Comparison of ENCODE assay signal across 10 cellular contexts in genomic region chr10:95247200-95247880, GRCh38. TPM values are rescaled to one million over a fixed set of nuclear protein-coding genes. Genes with fewer than 3 reads are reported as not detected.
A peak's percentile ranks its signal among the peaks of the same experiment; 100 is the strongest.
DNase-seq lines count a peak whose midpoint lies in the region; ATAC-seq, FAIRE-seq and TF ChIP-seq lines count a peak whose summit lies in the region.
"Had no signal": no experiment of that assay in that cellular context is flagged by ENCODE, and none has a peak within 500 bp of the region (broad histone marks: within the 10 kb centered on the region; RNA-seq: fewer than 3 reads in every experiment).

No MANE protein-coding gene starts in this region.

- intact Hi-C loops in activated T-helper 1 cell treated with anti-CD3 and anti-CD28 coated beads, Interleukin-12 subunit alpha, Interleukin-12 subunit beta, Interleukin-2, Interleukin-4 antibody, amounts not matched to agents 30 ng/mL and 10 ng/mL and 1 ng/mL, durations not matched to agents 14 hours and 24 hours and 36 hours (cut with micrococcal nuclease), result loop anchor here (5.0 to 10.0 kb wide), 4 partner anchors 45 to 355 kb away; partner anchors contain the start of genes PDLIM1 and SORBS1

- H3K27me3 Mint-ChIP-seq in activated T-helper 1 cell treated with anti-CD3 and anti-CD28 coated beads, Interleukin-12 subunit alpha, Interleukin-12 subunit beta, Interleukin-2, Interleukin-4 antibody, amounts not matched to agents 30 ng/mL and 10 ng/mL and 1 ng/mL, durations not matched to agents 14 hours and 24 hours and 36 hours (ENCODE audit: insufficient read depth), result no peaks in the 10 kb centered on the region
- no peaks in the 10 kb centered on the region for H3K27me3 Mint-ChIP-seq in stimulated activated naive B cell treated with anti-CD40 and anti-IgM and Interleukin-4, amounts not matched to agents 10 μg/mL and 1 μg/mL and 100 μg/mL, for 72 hours
- H3K27me3 Mint-ChIP-seq: stimulated activated naive CD8-positive, alpha-beta T cell treated with anti-CD3 and anti-CD28 coated beads, Interleukin-15, Interleukin-2, amounts not matched to agents 100 ng/mL and 50 ng/mL, for 24 hours had no signal

- H3K27ac Mint-ChIP-seq in activated T-helper 1 cell treated with anti-CD3 and anti-CD28 coated beads, Interleukin-12 subunit alpha, Interleukin-12 subunit beta, Interleukin-2, Interleukin-4 antibody, amounts not matched to agents 30 ng/mL and 10 ng/mL and 1 ng/mL, durations not matched to agents 14 hours and 24 hours and 36 hours, result peak overlapping the region; percentile 52
- peak overlapping the region; percentile 63 for H3K27ac Mint-ChIP-seq in stimulated activated naive B cell treated with anti-CD40 and anti-IgM and Interleukin-4, amounts not matched to agents 10 μg/mL and 1 μg/mL and 100 μg/mL, for 72 hours
- H3K27ac Mint-ChIP-seq: stimulated activated naive CD8-positive, alpha-beta T cell treated with anti-CD3 and anti-CD28 coated beads, Interleukin-15, Interleukin-2, amounts not matched to agents 100 ng/mL and 50 ng/mL, for 24 hours had no signal

- H3K79me2 ChIP-seq in hepatocyte, result peaks cover 21% of the 10 kb centered on the region

- no peaks in the 10 kb centered on the region for H4K20me1 ChIP-seq in hepatocyte (ENCODE audit: insufficient read depth, poor library complexity, severe bottlenecking)

- WGBS in hepatocyte (ENCODE audit: low lambda C conversion rate, missing lambda C conversion rate), result 60% methylated on average over 6 of the region's 6 CpGs

- H3K9me2 ChIP-seq in hepatocyte (replicated peaks; ENCODE audit: insufficient read depth), result no peaks in the 10 kb centered on the region

- H3K4me3 Mint-ChIP-seq in activated T-helper 1 cell treated with anti-CD3 and anti-CD28 coated beads, Interleukin-12 subunit alpha, Interleukin-12 subunit beta, Interleukin-2, Interleukin-4 antibody, amounts not matched to agents 30 ng/mL and 10 ng/mL and 1 ng/mL, durations not matched to agents 14 hours and 24 hours and 36 hours, result no peak overlapping the region
- no peak overlapping the region for H3K4me3 Mint-ChIP-seq in stimulated activated naive B cell treated with anti-CD40 and anti-IgM and Interleukin-4, amounts not matched to agents 10 μg/mL and 1 μg/mL and 100 μg/mL, for 72 hours
- H3K4me3 Mint-ChIP-seq: stimulated activated naive CD8-positive, alpha-beta T cell treated with anti-CD3 and anti-CD28 coated beads, Interleukin-15, Interleukin-2, amounts not matched to agents 100 ng/mL and 50 ng/mL, for 24 hours had no signal

- peaks cover 2% of the 10 kb centered on the region for H3K36me3 Mint-ChIP-seq in activated T-helper 1 cell treated with anti-CD3 and anti-CD28 coated beads, Interleukin-12 subunit alpha, Interleukin-12 subunit beta, Interleukin-2, Interleukin-4 antibody, amounts not matched to agents 30 ng/mL and 10 ng/mL and 1 ng/mL, durations not matched to agents 14 hours and 24 hours and 36 hours (ENCODE audit: low read depth)
- peaks cover 20 to 24% of the 10 kb centered on the region in 2 donors for H3K36me3 Mint-ChIP-seq in stimulated activated naive B cell treated with anti-CD40 and anti-IgM and Interleukin-4, amounts not matched to agents 10 μg/mL and 1 μg/mL and 100 μg/mL, for 72 hours

- H3K9me3 Mint-ChIP-seq in activated T-helper 1 cell treated with anti-CD3 and anti-CD28 coated beads, Interleukin-12 subunit alpha, Interleukin-12 subunit beta, Interleukin-2, Interleukin-4 antibody, amounts not matched to agents 30 ng/mL and 10 ng/mL and 1 ng/mL, durations not matched to agents 14 hours and 24 hours and 36 hours, result no peaks in the 10 kb centered on the region
- H3K9me3 Mint-ChIP-seq in stimulated activated naive B cell treated with anti-CD40 and anti-IgM and Interleukin-4, amounts not matched to agents 10 μg/mL and 1 μg/mL and 100 μg/mL, for 72 hours, result no peaks in the 10 kb centered on the region
- H3K9me3 Mint-ChIP-seq: stimulated activated naive CD8-positive, alpha-beta T cell treated with anti-CD3 and anti-CD28 coated beads, Interleukin-15, Interleukin-2, amounts not matched to agents 100 ng/mL and 50 ng/mL, for 24 hours had no signal

- H3K9me3 ChIP-seq in hepatocyte (ENCODE audit: low read depth), result no peaks in the 10 kb centered on the region

- H3K4me3 ChIP-seq in hepatocyte, result no peak overlapping the region

- no peak overlapping the region for H2AFZ ChIP-seq in hepatocyte

- no peak for TF ChIP-seq CTCF in hepatocyte (IDR thresholded peaks at IDR 0.05; ENCODE audit: poor library complexity)

- H3K4me1 ChIP-seq in hepatocyte (ENCODE audit: insufficient read depth), result peaks cover 14% of the 10 kb centered on the region

- H3K27me3 ChIP-seq in hepatocyte, result no peaks in the 10 kb centered on the region

- peak overlapping the region; percentile 50 for H3K27ac ChIP-seq in hepatocyte

- DNase-seq in H54 (ENCODE audit: insufficient read length, low spot score) (peak; percentile 51), hepatocyte (ENCODE audit: low spot score) (no peak), NCI-H187 treated with DMSO at 0.1 percent for 48 hours (lab: John Stamatoyannopoulos, UW) (no peak), NCI-H2081 (lab: John Stamatoyannopoulos, UW) (no peak), mesenteric fat pad (ENCODE audit: low spot score) (no peak)
- no peak for DNase-seq in activated T-helper 1 cell treated with anti-CD3 and anti-CD28 coated beads, Interleukin-12 subunit alpha, Interleukin-12 subunit beta, Interleukin-2, Interleukin-4 antibody, amounts not matched to agents 30 ng/mL and 10 ng/mL and 1 ng/mL, durations not matched to agents 14 hours and 24 hours and 36 hours (ENCODE audit: low spot score)
- DNase-seq in stimulated activated naive B cell treated with anti-CD40 and anti-IgM and Interleukin-4, amounts not matched to agents 10 μg/mL and 1 μg/mL and 100 μg/mL, for 72 hours, result no peak
- no peak for DNase-seq in activated CD8-positive, alpha-beta memory T cell treated with anti-CD3 and anti-CD28 coated beads, Interleukin-2, amount 50 U/mL, for 48 hours

- H3K4me2 ChIP-seq in hepatocyte, result no peak overlapping the region

- no peak for ATAC-seq in stimulated activated naive B cell treated with anti-CD40 and anti-IgM and Interleukin-4, amounts not matched to agents 10 μg/mL and 1 μg/mL and 100 μg/mL, for 72 hours (replicated peaks)

- no peaks in the 10 kb centered on the region for H3K36me3 ChIP-seq in hepatocyte (replicated peaks; ENCODE audit: insufficient read depth, low read depth)

- no peak for TF ChIP-seq POLR2A in H54 (IDR thresholded peaks at IDR 0.05; ENCODE audit: low read depth, low read length)

- peak; percentile 83 for FAIRE-seq in H54 (lab: Jason Lieb, UNC)

- H3K4me1 Mint-ChIP-seq in activated T-helper 1 cell treated with anti-CD3 and anti-CD28 coated beads, Interleukin-12 subunit alpha, Interleukin-12 subunit beta, Interleukin-2, Interleukin-4 antibody, amounts not matched to agents 30 ng/mL and 10 ng/mL and 1 ng/mL, durations not matched to agents 14 hours and 24 hours and 36 hours (ENCODE audit: low read depth), result peaks cover 33% of the 10 kb centered on the region
- peaks cover 26 to 49% of the 10 kb centered on the region in 2 donors for H3K4me1 Mint-ChIP-seq in stimulated activated naive B cell treated with anti-CD40 and anti-IgM and Interleukin-4, amounts not matched to agents 10 μg/mL and 1 μg/mL and 100 μg/mL, for 72 hours

RNA-seq across cellular contexts. Expression of gene PDLIM1, which starts 43.5 kb away (rescaled TPM):
- 2.6 and 2.9 TPM in 2 replicates for total RNA-seq in activated T-helper 1 cell treated with anti-CD3 and anti-CD28 coated beads, Interleukin-12 subunit alpha, Interleukin-12 subunit beta, Interleukin-2, Interleukin-4 antibody, amounts not matched to agents 30 ng/mL and 10 ng/mL and 1 ng/mL, durations not matched to agents 14 hours and 24 hours and 36 hours
- total RNA-seq in hepatocyte (58.2 and 61.0 TPM in 2 replicates), mesenteric fat pad (200 TPM)
- 176 TPM in 2 replicates for polyA plus RNA-seq in hepatocyte

RNA-seq across cellular contexts. Expression of gene ACSM6, which starts 53.3 kb away (rescaled TPM):
- total RNA-seq in activated T-helper 1 cell treated with anti-CD3 and anti-CD28 coated beads, Interleukin-12 subunit alpha, Interleukin-12 subunit beta, Interleukin-2, Interleukin-4 antibody, amounts not matched to agents 30 ng/mL and 10 ng/mL and 1 ng/mL, durations not matched to agents 14 hours and 24 hours and 36 hours, result not detected in 2 replicates
- not detected in 2 replicates for total RNA-seq in hepatocyte
- polyA plus RNA-seq in hepatocyte, result 0.10 TPM in 1 of 2 replicates, not detected in the other
- not detected for total RNA-seq in mesenteric fat pad
- total RNA-seq: glomerular endothelial cell had no signal

Comparison
In these comparisons a context has a peak if more than half of its experiments do, and no peak if none do; other contexts are left out.
1. RNA of gene PDLIM1, which starts 43.5 kb away (total RNA-seq): 200 TPM in mesenteric fat pad (single experiment) and 58.2 to 61.0 TPM in hepatocyte; 2.6 to 2.9 TPM in activated T-helper 1 cell treated with anti-CD3 and anti-CD28 coated beads, Interleukin-12 subunit alpha, Interleukin-12 subunit beta, Interleukin-2, Interleukin-4 antibody, amounts not matched to agents 30 ng/mL and 10 ng/mL and 1 ng/mL, durations not matched to agents 14 hours and 24 hours and 36 hours; every median in the first group is over 10 times any median in the second.